ENCODE assay signal across 26 cellular contexts in genomic region chr3:151724846-151725562, GRCh38. TPM values are rescaled to one million over a fixed set of nuclear protein-coding genes. Genes with fewer than 3 reads are reported as not detected.
DNase-seq lines count a peak whose midpoint lies in the region; ATAC-seq and TF ChIP-seq lines count a peak whose summit lies in the region.
"Had no signal": no experiment of that assay in that cellular context is flagged by ENCODE, and none has a peak within 500 bp of the region (broad histone marks: within the 10 kb centered on the region; RNA-seq: fewer than 3 reads in every experiment).

No MANE protein-coding gene starts in this region.

- no peak for TF ChIP-seq CTCF in WTC11 (IDR thresholded peaks at IDR 0.05)

- H3K4me1 Mint-ChIP-seq in WTC11: no peaks in the 10 kb centered on the region
- H3K4me1 Mint-ChIP-seq: activated CD4-positive, alpha-beta T cell treated with anti-CD3 and anti-CD28 coated beads, Interleukin-2, amount 10 ng/mL, durations not matched to agents 24 days and 14 days; endodermal cell had no signal

- H3K36me3 Mint-ChIP-seq in WTC11: peaks cover 6% of the 10 kb centered on the region
- H3K36me3 Mint-ChIP-seq: type B pancreatic cell had no signal

- DNase-seq in A172 (ENCODE audit: low spot score) (peak; percentile 58), H4 (ENCODE audit: low spot score) (peak; percentile 35), WTC11 (ENCODE audit: low spot score) (no peak), glomerular visceral epithelial cell (ENCODE audit: extremely low spot score) (peak; percentile 40), putamen (ENCODE audit: low spot score) (no peak), NCI-H2171 treated with DMSO at 0.1 percent for 48 hours (lab: John Stamatoyannopoulos, UW) (no peak), SIG-M5 treated with dmso at 0.1 percent for 504 hours (lab: John Stamatoyannopoulos, UW; ENCODE audit: unreplicated experiment) (no peak)
- DNase-seq: activated CD4-positive, alpha-beta T cell treated with anti-CD3 and anti-CD28 coated beads, Interleukin-2, amount 10 ng/mL, durations not matched to agents 24 days and 14 days; activated naive CD4-positive, alpha-beta T cell; activated T-cell treated with anti-CD3 and anti-CD28 coated beads, Interleukin-2, amount 50 U/mL, for 4 hours; adrenal gland; Caco-2; cortex of kidney; endodermal cell; glutamatergic neuron; GM23248; NCI-H1092; NCI-H187 treated with DMSO at 0.1 percent for 48 hours; NCI-H226 had no signal

- H3K4me3 Mint-ChIP-seq in WTC11: no peak overlapping the region
- H3K4me3 Mint-ChIP-seq: activated CD4-positive, alpha-beta T cell treated with anti-CD3 and anti-CD28 coated beads, Interleukin-2, amount 10 ng/mL, durations not matched to agents 24 days and 14 days; activated T-cell treated with anti-CD3 and anti-CD28 coated beads, Interleukin-2, amount 50 U/mL, for 4 hours; endodermal cell; T-helper 2 cell treated with Interferon-gamma antibody and Interleukin-4, amounts not matched to agents 5 μg/mL and 100 μg/mL, for 36 hours; type B pancreatic cell had no signal

- no peaks in the 10 kb centered on the region for H3K27me3 Mint-ChIP-seq in WTC11 (ENCODE audit: low read depth)
- H3K27me3 Mint-ChIP-seq: activated CD4-positive, alpha-beta T cell treated with anti-CD3 and anti-CD28 coated beads, Interleukin-2, amount 10 ng/mL, durations not matched to agents 24 days and 14 days; type B pancreatic cell had no signal

- H3K27ac Mint-ChIP-seq in WTC11: no peak overlapping the region
- H3K27ac Mint-ChIP-seq: activated CD4-positive, alpha-beta T cell treated with anti-CD3 and anti-CD28 coated beads, Interleukin-2, amount 10 ng/mL, durations not matched to agents 24 days and 14 days; endodermal cell; T-helper 2 cell treated with Interferon-gamma antibody and Interleukin-4, amounts not matched to agents 5 μg/mL and 100 μg/mL, for 36 hours; type B pancreatic cell had no signal

- H3K9me3 Mint-ChIP-seq in WTC11: peaks cover 21% of the 10 kb centered on the region
- H3K9me3 Mint-ChIP-seq: activated T-cell treated with anti-CD3 and anti-CD28 coated beads, Interleukin-2, amount 50 U/mL, for 4 hours; T-helper 2 cell treated with Interferon-gamma antibody and Interleukin-4, amounts not matched to agents 5 μg/mL and 100 μg/mL, for 36 hours had no signal

- ATAC-seq in WTC11 (peak; percentile 78), HG03571 (IDR thresholded peaks at IDR 0.05; ENCODE audit: unreplicated experiment) (no peak)
- ATAC-seq: activated T-cell treated with anti-CD3 and anti-CD28 coated beads, Interleukin-2, amount 50 U/mL, for 4 hours had no signal

- POLR2A ChIA-PET in WTC11 (lab: Charles Lee): no interaction called here

- CTCF ChIA-PET in WTC11 (lab: Charles Lee): interaction anchor here (0.6 kb wide), 1 partner anchor 190 kb away, joined by 3 read pairs; no protein-coding TSS in a partner anchor

TF ChIP-seq in WTC11, 78 proteins besides CTCF, POLR2A, EP300 and RAD21:
- TF ChIP-seq JAZF1 (CRISPR knock-in tag; IDR thresholded peaks at IDR 0.05) (no peak), NFATC4 (CRISPR knock-in tag; IDR thresholded peaks at IDR 0.05) (no peak), JUN (CRISPR knock-in tag; IDR thresholded peaks at IDR 0.05) (no peak)
- TF ChIP-seq, protein P1, sequence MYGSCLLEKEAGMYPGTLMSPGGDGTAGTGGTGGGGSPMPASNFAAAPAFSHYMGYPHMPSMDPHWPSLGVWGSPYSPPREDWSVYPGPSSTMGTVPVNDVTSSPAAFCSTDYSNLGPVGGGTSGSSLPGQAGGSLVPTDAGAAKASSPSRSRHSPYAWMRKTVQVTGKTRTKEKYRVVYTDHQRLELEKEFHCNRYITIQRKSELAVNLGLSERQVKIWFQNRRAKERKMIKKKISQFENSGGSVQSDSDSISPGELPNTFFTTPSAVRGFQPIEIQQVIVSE (CRISPR knock-in tag; IDR thresholded peaks at IDR 0.05; ENCODE audit: borderline replicate concordance): no peak

RNA-seq across cellular contexts. Expression of gene AADACL2, which starts 8.7 kb away (rescaled TPM):
- total RNA-seq in A172 (2014; rRNA removed; shearing (Covaris generic)): not detected in 2 replicates
- total RNA-seq in H4 (2014; rRNA removed; shearing (Covaris generic)): not detected in 2 replicates
- total RNA-seq in WTC11 (2021): not detected in 3 replicates
- total RNA-seq: A673; activated CD4-positive, alpha-beta T cell treated with anti-CD3 and anti-CD28 coated beads, Interleukin-2, amount 10 ng/mL, durations not matched to agents 24 days and 14 days; activated T-cell treated with anti-CD3 and anti-CD28 coated beads, Interleukin-2, amount 50 U/mL, for 4 hours; Caco-2; endodermal cell; G401; GM23248; LHCN-M2; skeletal muscle tissue had no signal

Comparison
In these comparisons a context has a peak if more than half of its experiments do, and no peak if none do; other contexts are left out.
1. DNase-seq: peak in A172 (single experiment), H4 (single experiment) and glomerular visceral epithelial cell (single experiment); none in WTC11 (single experiment), putamen (single experiment), NCI-H2171 treated with DMSO at 0.1 percent for 48 hours (single experiment) and SIG-M5 treated with dmso at 0.1 percent for 504 hours (single experiment).